1 cellular context compared by ENCODE assay signal in genomic region chr9:127390563-127390962, GRCh38.
A peak's percentile ranks its signal among the peaks of the same experiment; 100 is the strongest.
TF ChIP-seq lines count a peak whose summit lies in the region.

No MANE protein-coding gene starts in this region.

TF ChIP-seq in HEK293, 187 proteins besides CTCF, POLR2A, EP300 and RAD21 (continued from another document):
- TF ChIP-seq TSHZ1 (tag by site-specific recombination; IDR thresholded peaks at IDR 0.05; ENCODE audit: borderline replicate concordance) (no peak), ZNF596 (tag by site-specific recombination; IDR thresholded peaks at IDR 0.05) (no peak), ZNF600 (tag by site-specific recombination; IDR thresholded peaks at IDR 0.05) (no peak), ZNF157 (tag by site-specific recombination; IDR thresholded peaks at IDR 0.05) (no peak), TCF7L2 (IDR thresholded peaks at IDR 0.05; ENCODE audit: borderline replicate concordance, low read depth, low read length) (peak; percentile 32; the same call in 1 of the 2 replicates), KLF1 (tag by site-specific recombination; IDR thresholded peaks at IDR 0.05) (no peak), RBAK (tag by site-specific recombination; IDR thresholded peaks at IDR 0.05) (no peak), ZNF366 (tag by site-specific recombination; conservative IDR thresholded peaks at IDR 0.05) (no peak), ZNF626 (tag by site-specific recombination; IDR thresholded peaks at IDR 0.05) (no peak), GLIS2 (tag by site-specific recombination; IDR thresholded peaks at IDR 0.05) (peak; percentile 42; the same call in 1 of the 2 replicates), ZNF169 (tag by site-specific recombination; IDR thresholded peaks at IDR 0.05) (no peak), SALL2 (tag by site-specific recombination; IDR thresholded peaks at IDR 0.05; ENCODE audit: borderline replicate concordance) (no peak), GLIS1 (tag by site-specific recombination; IDR thresholded peaks at IDR 0.05) (peak; percentile 69), SETDB1 (IDR thresholded peaks at IDR 0.05; ENCODE audit: insufficient read length, low read length) (no peak), ZNF394 (tag by site-specific recombination; IDR thresholded peaks at IDR 0.05; ENCODE audit: borderline replicate concordance) (no peak), KLF9 (tag by site-specific recombination; IDR thresholded peaks at IDR 0.05; ENCODE audit: low read depth) (no peak), ZFP3 (tag by site-specific recombination; IDR thresholded peaks at IDR 0.05; ENCODE audit: low read depth) (no peak), PATZ1 (tag by site-specific recombination; IDR thresholded peaks at IDR 0.05) (0 out of 2 replicates have a peak, but pooled peaks have one; percentile 37), HIC1 (tag by site-specific recombination; IDR thresholded peaks at IDR 0.05) (peak; percentile 29; the same call in 1 of the 2 replicates), ZBTB17 (tag by site-specific recombination; IDR thresholded peaks at IDR 0.05) (no peak), ZNF10 (tag by site-specific recombination; IDR thresholded peaks at IDR 0.05) (0 out of 2 replicates have a peak, but pooled peaks have one; percentile 36)
- TF ChIP-seq, protein P1, sequence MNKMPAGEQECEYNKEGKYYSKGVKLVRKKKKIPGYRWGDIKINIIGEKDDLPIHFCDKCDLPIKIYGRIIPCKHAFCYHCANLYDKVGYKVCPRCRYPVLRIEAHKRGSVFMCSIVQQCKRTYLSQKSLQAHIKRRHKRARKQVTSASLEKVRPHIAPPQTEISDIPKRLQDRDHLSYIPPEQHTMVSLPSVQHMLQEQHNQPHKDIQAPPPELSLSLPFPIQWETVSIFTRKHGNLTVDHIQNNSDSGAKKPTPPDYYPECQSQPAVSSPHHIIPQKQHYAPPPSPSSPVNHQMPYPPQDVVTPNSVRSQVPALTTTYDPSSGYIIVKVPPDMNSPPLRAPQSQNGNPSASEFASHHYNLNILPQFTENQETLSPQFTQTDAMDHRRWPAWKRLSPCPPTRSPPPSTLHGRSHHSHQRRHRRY (tag by site-specific recombination; IDR thresholded peaks at IDR 0.05), result no peak
